9 cellular contexts compared by ENCODE assay signal in genomic region chr5:151202381-151203139, GRCh38. TPM values are rescaled to one million over a fixed set of nuclear protein-coding genes. Genes with fewer than 3 reads are reported as not detected.
DNase-seq lines count a peak whose midpoint lies in the region; ATAC-seq, FAIRE-seq and TF ChIP-seq lines count a peak whose summit lies in the region.
"Had no signal": no experiment of that assay in that cellular context is flagged by ENCODE, and none has a peak within 500 bp of the region (broad histone marks: within the 10 kb centered on the region; RNA-seq: fewer than 3 reads in every experiment).

No MANE protein-coding gene starts in this region.

- peak overlapping the region; percentile 62 for H2AFZ ChIP-seq in PC-3 (ENCODE audit: low read length)
- no peak overlapping the region; the same call in 1 of the 2 replicates for H2AFZ ChIP-seq in K562 (ENCODE audit: low read depth, low read length)
- no peak overlapping the region for H2AFZ ChIP-seq in smooth muscle cell (ENCODE audit: low read depth)

- H3K27ac ChIP-seq in PC-3 (ENCODE audit: low read length): peak overlapping the region; percentile 66
- no peak overlapping the region for H3K27ac ChIP-seq in K562 (ENCODE audit: extremely low read depth, low read depth, low read length)
- peak overlapping the region; percentile 65 for H3K27ac ChIP-seq in neutrophil
- H3K27ac ChIP-seq in smooth muscle cell (ENCODE audit: low read depth): no peak overlapping the region

- ATAC-seq in PC-3 (peak; percentile 99), K562 (peak; percentile 69)

- POLR2A ChIA-PET in PC-3 (lab: Charles Lee; ENCODE audit: unreplicated experiment) (no interaction called here), K562 (lab: Yijun Ruan, JAX) (interaction anchor here (0.6 to 1.6 kb wide), 5 partner anchors 12 to 443 kb away, joined by 3 to 5 read pairs (median 3); partner anchors contain the start of gene DCTN4)

- no TSS peak for BruUV-seq in PC-3 (replicated peaks; lab: Mats Ljungman, UMichigan)
- no TSS peak for BruUV-seq in K562 (replicated peaks; lab: Mats Ljungman, UMichigan)

- no peaks in the 10 kb centered on the region for H3F3A ChIP-seq in PC-3 (ENCODE audit: low read length, unreplicated experiment)
- no peaks in the 10 kb centered on the region for H3F3A ChIP-seq in smooth muscle cell (ENCODE audit: low read depth)

- no peak for TF ChIP-seq RAD21 in K562 (CRISPR knock-in tag; conservative IDR thresholded peaks at IDR 0.05 in 1 of 2, IDR thresholded peaks at IDR 0.05 in 1 of 2)

- H3K4me2 ChIP-seq in PC-3 (ENCODE audit: low read length) (peak overlapping the region; percentile 52), K562 (ENCODE audit: insufficient read depth, low read length) (no peak overlapping the region), smooth muscle cell (no peak overlapping the region)

- in situ Hi-C loops in K562 (cut with MboI): no loop called here

- peaks cover 8% of the 10 kb centered on the region for H3K4me1 ChIP-seq in PC-3 (ENCODE audit: insufficient read depth, low read length)
- H3K4me1 ChIP-seq in K562 (replicated peaks in 1 of 2; ENCODE audit: control insufficient read depth in 2 of 2, insufficient read depth in 2 of 2, low read length in 2 of 2): no peaks in the 10 kb centered on the region; a peak in 2 of 5 replicates
- H3K4me1 ChIP-seq in neutrophil (ENCODE audit: control insufficient read depth in 1 of 2, insufficient read depth in 1 of 2, low read depth in 1 of 2, low read length in 1 of 2): peaks cover 12 to 15% of the 10 kb centered on the region in 2 experiments
- H3K4me1 ChIP-seq in smooth muscle cell (ENCODE audit: low read depth): no peaks in the 10 kb centered on the region

- H3K79me2 ChIP-seq in PC-3 (ENCODE audit: low read length) (no peaks in the 10 kb centered on the region), K562 (ENCODE audit: control insufficient read depth, insufficient read depth, low read length) (no peaks in the 10 kb centered on the region), smooth muscle cell (ENCODE audit: low read depth) (no peaks in the 10 kb centered on the region)

- TF ChIP-seq POLR2A in K562 (conservative IDR thresholded peaks at IDR 0.05): no peak

- TF ChIP-seq CTCF in PC-3 (conservative IDR thresholded peaks at IDR 0.05; ENCODE audit: low read depth, low read length) (no peak), K562 (IDR thresholded peaks at IDR 0.05 in 2 of 3, conservative IDR thresholded peaks at IDR 0.05 in 1 of 3; ENCODE audit: insufficient read depth in 2 of 3, low read depth in 1 of 3, low read length in 3 of 3) (no peak), neutrophil (IDR thresholded peaks at IDR 0.05) (no peak), smooth muscle cell (IDR thresholded peaks at IDR 0.05; ENCODE audit: borderline replicate concordance, insufficient read depth, poor library complexity, severe bottlenecking) (no peak)

- H3K36me3 ChIP-seq in PC-3 (ENCODE audit: low read depth, low read length) (no peaks in the 10 kb centered on the region), K562 (ENCODE audit: control insufficient read depth, insufficient read depth, low read length) (no peaks in the 10 kb centered on the region), neutrophil (peaks cover 55% of the 10 kb centered on the region), smooth muscle cell (ENCODE audit: low read depth) (no peaks in the 10 kb centered on the region)

- H4K20me1 ChIP-seq in PC-3 (ENCODE audit: low read length): no peaks in the 10 kb centered on the region
- H4K20me1 ChIP-seq in K562 (replicated peaks; ENCODE audit: control insufficient read depth, insufficient read depth, low read length): no peaks in the 10 kb centered on the region
- H4K20me1 ChIP-seq in smooth muscle cell (ENCODE audit: low read depth): no peaks in the 10 kb centered on the region

- DNase-seq in GM03348 (ENCODE audit: low spot score): peak; percentile 41
- peak; percentile 94 for DNase-seq in PC-3
- DNase-seq in K562 (ENCODE audit: extremely low read depth in 1 of 4, low spot score in 3 of 4): no peak
- no peak for DNase-seq in DMS 273 (lab: John Stamatoyannopoulos, UW; ENCODE audit: unreplicated experiment)
- DNase-seq in smooth muscle cell (lab: John Stamatoyannopoulos, UW; ENCODE audit: unreplicated experiment): no peak
- DNase-seq in NCI-H2227 treated with DMSO at 0.1 percent for 48 hours (lab: John Stamatoyannopoulos, UW): no peak
- DNase-seq in middle frontal gyrus (ENCODE audit: extremely low spot score, low spot score): no peak
- DNase-seq: NCI-H69 had no signal

- H3K4me3 ChIP-seq in PC-3 (ENCODE audit: low read length) (no peak overlapping the region), K562 (no peak overlapping the region), neutrophil (ENCODE audit: low read depth in 1 of 2, low read length in 1 of 2) (peak overlapping the region in 1 of 2 experiments; percentile 10), smooth muscle cell (no peak overlapping the region)

- no peaks in the 10 kb centered on the region for H3K9me2 ChIP-seq in PC-3 (replicated peaks; ENCODE audit: low read length)

- H3K9ac ChIP-seq in PC-3 (ENCODE audit: low read length) (0 out of 2 replicates have a peak overlapping the region, but pooled peaks have one; percentile 3), K562 (ENCODE audit: insufficient read depth in 1 of 2, low read depth in 2 of 2, low read length in 2 of 2) (no peak overlapping the region), smooth muscle cell (ENCODE audit: low read depth) (no peak overlapping the region)

- no peak for FAIRE-seq in K562 (lab: Jason Lieb, UNC)

- H3K27me3 ChIP-seq in PC-3 (ENCODE audit: low read length): no peaks in the 10 kb centered on the region
- no peaks in the 10 kb centered on the region for H3K27me3 ChIP-seq in K562 (ENCODE audit: control insufficient read depth in 2 of 2, insufficient read depth in 2 of 2, low read length in 2 of 2)
- no peaks in the 10 kb centered on the region for H3K27me3 ChIP-seq in neutrophil
- no peaks in the 10 kb centered on the region for H3K27me3 ChIP-seq in smooth muscle cell (ENCODE audit: low read depth)

- H3K9me3 ChIP-seq in PC-3 (ENCODE audit: low read length) (no peaks in the 10 kb centered on the region), K562 (replicated peaks; ENCODE audit: control insufficient read depth, insufficient read depth, low read depth, low read length) (no peaks in the 10 kb centered on the region), neutrophil (no peaks in the 10 kb centered on the region), smooth muscle cell (replicated peaks; ENCODE audit: low read depth) (no peaks in the 10 kb centered on the region)

- 30% methylated on average over 5 of the region's 5 CpGs for WGBS in K562 (ENCODE audit: insufficient coverage, low coverage, missing lambda C conversion rate)
- WGBS in smooth muscle cell (ENCODE audit: low lambda C conversion rate): 73% methylated on average over 5 of the region's 5 CpGs

- TF ChIP-seq EP300 in K562 (IDR thresholded peaks at IDR 0.05; ENCODE audit: low read length): no peak

- H3K9me1 ChIP-seq in K562 (ENCODE audit: control insufficient read depth, insufficient read depth, low read length): no peaks in the 10 kb centered on the region

- CTCF ChIA-PET in PC-3 (lab: Charles Lee): interaction anchor here (0.6 kb wide), 1 partner anchor 402 kb away, joined by 7 read pairs; no protein-coding TSS in a partner anchor
- CTCF ChIA-PET in K562 (lab: Yijun Ruan, JAX; ENCODE audit: low intra/inter-chr PET ratio): no interaction called here

- intact Hi-C loops in PC-3 (cut with micrococcal nuclease) (no loop called here), K562 (cut with micrococcal nuclease) (no loop called here)

RNA-seq across cellular contexts. Expression of gene CCDC69, which starts 21.3 kb away (rescaled TPM):
- total RNA-seq in PC-3 (2014; rRNA removed) (19.2 and 26.4 TPM in 2 replicates), K562 (2014; rRNA removed) (8.0 and 10.7 TPM in 2 replicates), K562 (2014; rRNA removed; fragmentation: Illumina TruSeq; extraction: Trizol) (7.2 and 7.3 TPM in 2 replicates), K562 (2015; rRNA removed; fragmentation: Illumina TruSeq; extraction: Trizol) (10.4 and 10.6 TPM in 2 replicates), K562 (2021) (7.5 and 7.6 TPM in 2 replicates), smooth muscle cell (1.2 and 1.8 TPM in 2 replicates)
- 4.2 and 7.7 TPM in 2 replicates for total RNA-seq in K562 (2011; cell fraction: chromatin; rRNA removed; ENCODE audit: low replicate concordance)
- total RNA-seq in K562 (2011; cell fraction: nucleolus; rRNA removed): 3.7 and 3.8 TPM in 2 replicates
- total RNA-seq in K562 (2011; cell fraction: nucleoplasm; rRNA removed): 5.5 and 8.5 TPM in 2 replicates
- polyA plus RNA-seq in K562 (2011; rRNA removed) (11.5 and 12.2 TPM in 2 replicates), K562 (2014; fragmentation: Illumina TruSeq; extraction: Trizol) (9.6 and 11.1 TPM in 2 replicates), K562 (2014; fragmentation: Nextera tagmentation; extraction: Ambion mirVana) (1 to 10 TPM in 1 of 2 experiments, under 1 TPM in 1; 0.65 to 1.5 TPM), K562 (2014; rRNA removed) (6.6 and 7.2 TPM in 2 replicates), smooth muscle cell (1.1 and 3.8 TPM in 2 replicates)
- 8.8 and 11.5 TPM in 2 replicates for polyA plus RNA-seq in K562 (2011; cell fraction: cytosol; rRNA removed)
- 4.4 and 4.6 TPM in 2 replicates for polyA plus RNA-seq in K562 (2011; cell fraction: nucleus; rRNA removed)
- 10.4 and 12.9 TPM in 2 replicates for polyA plus RNA-seq in K562 (2012)
- 8.0 and 8.5 TPM in 2 replicates for polyA minus RNA-seq in K562 (2011; rRNA and poly(A)+ RNA removed)
- polyA minus RNA-seq in K562 (2011; cell fraction: cytosol; rRNA and poly(A)+ RNA removed): 3.7 and 3.9 TPM in 2 replicates
- 1.8 and 3.9 TPM in 2 replicates for polyA minus RNA-seq in K562 (2011; cell fraction: nucleus; rRNA and poly(A)+ RNA removed)

RNA-seq across cellular contexts. Expression of gene ANXA6, which starts 45.0 kb away (rescaled TPM):
- total RNA-seq in PC-3 (2014; rRNA removed): 122 and 131 TPM in 2 replicates
- total RNA-seq in K562 (2011; cell fraction: chromatin; rRNA removed; ENCODE audit: low replicate concordance): 14.4 and 15.9 TPM in 2 replicates
- 6.0 and 8.9 TPM in 2 replicates for total RNA-seq in K562 (2011; cell fraction: nucleolus; rRNA removed)
- 11.6 and 11.7 TPM in 2 replicates for total RNA-seq in K562 (2011; cell fraction: nucleoplasm; rRNA removed)
- 8.1 and 11.8 TPM in 2 replicates for total RNA-seq in K562 (2014; rRNA removed)
- 7.8 and 9.6 TPM in 2 replicates for total RNA-seq in K562 (2014; rRNA removed; fragmentation: Illumina TruSeq; extraction: Trizol)
- total RNA-seq in K562 (2015; rRNA removed; fragmentation: Illumina TruSeq; extraction: Trizol): 12.0 and 13.2 TPM in 2 replicates
- 11.6 and 12.0 TPM in 2 replicates for total RNA-seq in K562 (2021)
- 8.1 and 27.2 TPM in 2 replicates for polyA plus RNA-seq in K562 (2011; rRNA removed)
- polyA plus RNA-seq in K562 (2011; cell fraction: cytosol; rRNA removed): 7.1 and 33.5 TPM in 2 replicates
- 5.0 and 18.8 TPM in 2 replicates for polyA plus RNA-seq in K562 (2011; cell fraction: nucleus; rRNA removed)
- polyA plus RNA-seq in K562 (2012): 13.5 and 16.9 TPM in 2 replicates
- polyA plus RNA-seq in K562 (2014; fragmentation: Illumina TruSeq; extraction: Trizol): 10.1 and 10.4 TPM in 2 replicates
- polyA plus RNA-seq in K562 (2014; fragmentation: Nextera tagmentation; extraction: Ambion mirVana): 1 to 10 TPM in 1 of 2 experiments, under 1 TPM in 1; 0.70 to 1.9 TPM
- 8.3 and 8.8 TPM in 2 replicates for polyA plus RNA-seq in K562 (2014; rRNA removed)
- polyA minus RNA-seq in K562 (2011; rRNA and poly(A)+ RNA removed): 11.3 and 36.0 TPM in 2 replicates
- polyA minus RNA-seq in K562 (2011; cell fraction: cytosol; rRNA and poly(A)+ RNA removed): 5.2 and 14.0 TPM in 2 replicates
- 6.1 and 27.3 TPM in 2 replicates for polyA minus RNA-seq in K562 (2011; cell fraction: nucleus; rRNA and poly(A)+ RNA removed)
- total RNA-seq in smooth muscle cell: 264 and 274 TPM in 2 replicates
- polyA plus RNA-seq in smooth muscle cell: 206 and 279 TPM in 2 replicates

RNA-seq across cellular contexts. Expression of gene GM2A, which starts 50.4 kb away (rescaled TPM):
- total RNA-seq in PC-3 (2014; rRNA removed) (78.3 and 90.2 TPM in 2 replicates), K562 (2014; rRNA removed) (9.9 and 12.4 TPM in 2 replicates), K562 (2014; rRNA removed; fragmentation: Illumina TruSeq; extraction: Trizol) (11.9 and 12.3 TPM in 2 replicates), K562 (2015; rRNA removed; fragmentation: Illumina TruSeq; extraction: Trizol) (34.0 and 36.0 TPM in 2 replicates), K562 (2021) (13.2 and 14.4 TPM in 2 replicates), smooth muscle cell (35.0 and 36.1 TPM in 2 replicates)
- total RNA-seq in K562 (2011; cell fraction: chromatin; rRNA removed; ENCODE audit: low replicate concordance): 6.6 and 8.0 TPM in 2 replicates
- total RNA-seq in K562 (2011; cell fraction: nucleolus; rRNA removed): 8.3 and 9.7 TPM in 2 replicates
- total RNA-seq in K562 (2011; cell fraction: nucleoplasm; rRNA removed): 9.1 and 11.3 TPM in 2 replicates
- polyA plus RNA-seq in K562 (2011; rRNA removed) (5.8 and 9.1 TPM in 2 replicates), K562 (2014; fragmentation: Illumina TruSeq; extraction: Trizol) (10.6 and 11.1 TPM in 2 replicates), K562 (2014; fragmentation: Nextera tagmentation; extraction: Ambion mirVana) (1 to 10 TPM; 7.1 to 10.0 TPM), K562 (2014; rRNA removed) (7.3 TPM in 2 replicates), smooth muscle cell (16.3 and 20.3 TPM in 2 replicates)
- polyA plus RNA-seq in K562 (2011; cell fraction: cytosol; rRNA removed): 5.6 and 8.0 TPM in 2 replicates
- 2.5 and 3.4 TPM in 2 replicates for polyA plus RNA-seq in K562 (2011; cell fraction: nucleus; rRNA removed)
- polyA plus RNA-seq in K562 (2012): 18.5 and 29.7 TPM in 2 replicates
- polyA minus RNA-seq in K562 (2011; rRNA and poly(A)+ RNA removed): 10.4 and 13.3 TPM in 2 replicates
- polyA minus RNA-seq in K562 (2011; cell fraction: cytosol; rRNA and poly(A)+ RNA removed): 6.2 and 9.7 TPM in 2 replicates
- polyA minus RNA-seq in K562 (2011; cell fraction: nucleus; rRNA and poly(A)+ RNA removed): 1.2 and 3.4 TPM in 2 replicates

Comparison
In these comparisons a context has a peak if more than half of its experiments do, and no peak if none do; other contexts are left out.
1. DNase-seq: peak in GM03348 (single experiment) and PC-3 (single experiment); none in K562 (0 of 4), DMS 273 (single experiment), smooth muscle cell (single experiment), NCI-H2227 treated with DMSO at 0.1 percent for 48 hours (single experiment) and middle frontal gyrus (single experiment).
2. H3K27ac ChIP-seq: peak in PC-3 (single experiment) and neutrophil (single experiment); none in K562 (single experiment) and smooth muscle cell (single experiment).